In the genomic region with DNA sequence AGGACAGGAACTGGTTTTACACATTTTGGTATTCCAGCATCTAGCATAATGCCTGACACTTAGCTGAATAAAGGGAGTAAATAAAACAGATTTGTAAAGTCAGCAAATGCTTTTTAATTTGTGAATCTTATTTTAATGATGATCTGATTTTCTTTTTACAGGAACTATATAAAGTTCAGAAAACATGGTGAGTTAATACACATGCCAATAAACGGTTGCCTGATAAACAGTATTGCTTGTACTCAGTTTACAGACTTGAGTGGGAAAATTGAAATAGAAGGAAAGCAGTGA, we compare ENCODE assay signal across 8 cellular contexts. TPM values are rescaled to one million over a fixed set of nuclear protein-coding genes. Genes with fewer than 3 reads are reported as not detected.
A peak's percentile ranks its signal among the peaks of the same experiment; 100 is the strongest.
DNase-seq lines count a peak whose midpoint lies in the region; ATAC-seq, FAIRE-seq and TF ChIP-seq lines count a peak whose summit lies in the region.

No MANE protein-coding gene starts in this region.

- ATAC-seq in K562 (no peak), upper lobe of right lung (no peak)

- no peak for TF ChIP-seq RAD21 in K562 (CRISPR knock-in tag; conservative IDR thresholded peaks at IDR 0.05 in 1 of 2, IDR thresholded peaks at IDR 0.05 in 1 of 2)

- H3K4me2 ChIP-seq in K562 (ENCODE audit: insufficient read depth, low read length) (peak overlapping the region; percentile 96), mesenchymal stem cell (ENCODE audit: low read length, poor library complexity, severe bottlenecking) (peak overlapping the region; percentile 96)

- no peaks in the 10 kb centered on the region for H3K9me3 ChIP-seq in left ventricle myocardium inferior (replicated peaks)
- no peaks in the 10 kb centered on the region for H3K9me3 ChIP-seq in K562 (replicated peaks; ENCODE audit: control insufficient read depth, insufficient read depth, low read depth, low read length)
- H3K9me3 ChIP-seq in mesenchymal stem cell (ENCODE audit: control insufficient read depth, low read length) = no peaks in the 10 kb centered on the region
- no peaks in the 10 kb centered on the region for H3K9me3 ChIP-seq in upper lobe of right lung

- no peak overlapping the region for H2BK5ac ChIP-seq in mesenchymal stem cell (ENCODE audit: low read depth, low read length, poor library complexity, severe bottlenecking)

- no peak overlapping the region for H3K23ac ChIP-seq in mesenchymal stem cell (ENCODE audit: low read length in 2 of 2)

- H3K4me3 ChIP-seq in left ventricle myocardium inferior (peak overlapping the region; percentile 80), K562 (peak overlapping the region; percentile 79), mesenchymal stem cell (ENCODE audit: insufficient read depth in 1 of 2, low read depth in 1 of 2, low read length in 2 of 2) (peak overlapping the region in 1 of 2 experiments; percentile 97), upper lobe of right lung (peak overlapping the region; percentile 82)

- TF ChIP-seq EP300 in K562 (IDR thresholded peaks at IDR 0.05; ENCODE audit: low read length) = no peak

- POLR2A ChIA-PET in K562 (lab: Yijun Ruan, JAX) = interaction anchor here (0.6 to 3.1 kb wide), 3 partner anchors 7 to 44 kb away, joined by 3 to 22 read pairs (median 12); no protein-coding TSS in a partner anchor
- POLR2A ChIA-PET in GM10248 (lab: Yijun Ruan, JAX) = no interaction called here

- TF ChIP-seq CTCF in left ventricle myocardium inferior (IDR thresholded peaks at IDR 0.05; ENCODE audit: borderline replicate concordance) (no peak), K562 (IDR thresholded peaks at IDR 0.05 in 2 of 3, conservative IDR thresholded peaks at IDR 0.05 in 1 of 3; ENCODE audit: insufficient read depth in 2 of 3, low read depth in 1 of 3, low read length in 3 of 3) (no peak), upper lobe of right lung (IDR thresholded peaks at IDR 0.05) (no peak), GM10248 (IDR thresholded peaks at IDR 0.05; ENCODE audit: control extremely low read depth, extremely low read depth, low read depth, missing control alignments) (no peak)

- H3K4me1 ChIP-seq in left ventricle myocardium inferior (peaks cover 45% of the 10 kb centered on the region), K562 (replicated peaks in 1 of 2; ENCODE audit: control insufficient read depth in 2 of 2, insufficient read depth in 2 of 2, low read length in 2 of 2) (peaks cover 3% of the 10 kb centered on the region in 2 experiments; a peak in 2 of 5 replicates), mesenchymal stem cell (ENCODE audit: control insufficient read depth, insufficient read depth, low read depth, low read length) (peaks cover 3% of the 10 kb centered on the region), upper lobe of right lung (peaks cover 24% of the 10 kb centered on the region)

- no peak overlapping the region for H2BK120ac ChIP-seq in mesenchymal stem cell (ENCODE audit: low read depth, low read length)

- H2AFZ ChIP-seq in K562 (ENCODE audit: low read depth, low read length) (no peak overlapping the region), mesenchymal stem cell (ENCODE audit: low read depth, low read length) (no peak overlapping the region)

- 5% methylated on average over 1 of the region's 1 CpG for WGBS in K562 (ENCODE audit: insufficient coverage, low coverage, missing lambda C conversion rate)
- WGBS in mesenchymal stem cell = 100% methylated on average over 1 of the region's 1 CpG

- no peak overlapping the region for H3K18ac ChIP-seq in mesenchymal stem cell (ENCODE audit: low read depth in 1 of 2, low read length in 2 of 2)

- H4K8ac ChIP-seq in mesenchymal stem cell (ENCODE audit: low read length) = no peak overlapping the region

- peaks cover 13% of the 10 kb centered on the region for H3K79me1 ChIP-seq in mesenchymal stem cell (replicated peaks; ENCODE audit: low read length, poor library complexity, severe bottlenecking)

- TF ChIP-seq POLR2A in K562 (conservative IDR thresholded peaks at IDR 0.05) = no peak

- H3K27ac ChIP-seq in left ventricle myocardium inferior (replicated peaks) (no peak overlapping the region), K562 (ENCODE audit: extremely low read depth, low read depth, low read length) (peak overlapping the region; percentile 97; the same call in 2 of the 3 replicates), mesenchymal stem cell (ENCODE audit: low read length, poor library complexity, severe bottlenecking) (no peak overlapping the region), upper lobe of right lung (peak overlapping the region; percentile 94)

- peaks cover 37% of the 10 kb centered on the region for H3K79me2 ChIP-seq in K562 (ENCODE audit: control insufficient read depth, insufficient read depth, low read length)

- no peaks in the 10 kb centered on the region for H4K20me1 ChIP-seq in K562 (replicated peaks; ENCODE audit: control insufficient read depth, insufficient read depth, low read length)

- no peak overlapping the region for H3K14ac ChIP-seq in mesenchymal stem cell (ENCODE audit: low read length in 2 of 2)

- peak overlapping the region in 1 of 2 experiments; percentile 98; a peak in 2 of 4 replicates for H3K9ac ChIP-seq in K562 (ENCODE audit: insufficient read depth in 1 of 2, low read depth in 2 of 2, low read length in 2 of 2)
- peak overlapping the region; percentile 98 for H3K9ac ChIP-seq in mesenchymal stem cell (ENCODE audit: low read length)

- intact Hi-C loops in left ventricle myocardium inferior (cut with micrococcal nuclease) = no loop called here
- intact Hi-C loops in cardiac septum (cut with DNase I) = no loop called here
- intact Hi-C loops in K562 (cut with micrococcal nuclease) = loop anchor here (5.0 kb wide), 1 partner anchor 34 kb away; the partner anchor contains the start of gene HYKK
- intact Hi-C loops in upper lobe of right lung (cut with DNase I) = no loop called here

- H2BK12ac ChIP-seq in mesenchymal stem cell (ENCODE audit: low read length in 2 of 2) = no peak overlapping the region

- no peak overlapping the region for H2AK5ac ChIP-seq in mesenchymal stem cell (ENCODE audit: low read length, severe bottlenecking)

- H3K9me1 ChIP-seq in K562 (ENCODE audit: control insufficient read depth, insufficient read depth, low read length) = no peaks in the 10 kb centered on the region

- no peak overlapping the region for H3K4ac ChIP-seq in mesenchymal stem cell (ENCODE audit: low read depth in 1 of 2, low read length in 2 of 2)

- FAIRE-seq in K562 (lab: Jason Lieb, UNC) = no peak
- FAIRE-seq in RCC 7860 (lab: Jason Lieb, UNC) = no peak

- CTCF ChIA-PET in K562 (lab: Yijun Ruan, JAX; ENCODE audit: low intra/inter-chr PET ratio) (no interaction called here), GM10248 (lab: Yijun Ruan, JAX) (interaction anchor here (1.0 to 2.4 kb wide), 3 partner anchors 17 to 20 kb away, joined by 3 to 6 read pairs (median 5); no protein-coding TSS in a partner anchor)

- in situ Hi-C loops in K562 (cut with MboI) = no loop called here

- DNase-seq in left ventricle myocardium inferior (no peak), cardiac septum (ENCODE audit: low spot score) (no peak), K562 (ENCODE audit: extremely low read depth in 1 of 4, low spot score in 3 of 4) (no peak), mesenchymal stem cell (no peak), upper lobe of right lung (no peak), GM10248 (ENCODE audit: extremely low spot score) (no peak), RCC 7860 (ENCODE audit: low spot score) (no peak), AG08396 (ENCODE audit: low spot score) (no peak)

- H2BK15ac ChIP-seq in mesenchymal stem cell (ENCODE audit: low read depth, poor library complexity, severe bottlenecking) = no peak overlapping the region

- no peaks in the 10 kb centered on the region for H3K27me3 ChIP-seq in left ventricle myocardium inferior (ENCODE audit: low read depth)
- H3K27me3 ChIP-seq in K562 (ENCODE audit: control insufficient read depth in 2 of 2, insufficient read depth in 2 of 2, low read length in 2 of 2) = no peaks in the 10 kb centered on the region
- no peaks in the 10 kb centered on the region for H3K27me3 ChIP-seq in mesenchymal stem cell (ENCODE audit: control insufficient read depth in 1 of 2, insufficient read depth in 1 of 2, low read length in 2 of 2)
- H3K27me3 ChIP-seq in upper lobe of right lung = no peaks in the 10 kb centered on the region

- peaks cover 44% of the 10 kb centered on the region for H3K36me3 ChIP-seq in left ventricle myocardium inferior
- peaks cover 52% of the 10 kb centered on the region for H3K36me3 ChIP-seq in K562 (ENCODE audit: control insufficient read depth, insufficient read depth, low read length)
- H3K36me3 ChIP-seq in mesenchymal stem cell (ENCODE audit: control insufficient read depth in 1 of 2, insufficient read depth in 2 of 2, low read depth in 1 of 2, low read length in 2 of 2) = peaks cover 12 to 49% of the 10 kb centered on the region in 2 experiments
- H3K36me3 ChIP-seq in upper lobe of right lung = peaks cover 37% of the 10 kb centered on the region

- no peak overlapping the region for H4K91ac ChIP-seq in mesenchymal stem cell (ENCODE audit: low read length)

- BruUV-seq in K562 (replicated peaks; lab: Mats Ljungman, UMichigan) = no TSS peak

RNA-seq across cellular contexts. Expression of gene PSMA4, which starts 1.4 kb away (rescaled TPM):
- total RNA-seq in left ventricle myocardium inferior (109 TPM), cardiac septum (105 TPM), K562 (2014; rRNA removed) (283 and 304 TPM in 2 replicates), K562 (2014; rRNA removed; fragmentation: Illumina TruSeq; extraction: Trizol) (651 and 732 TPM in 2 replicates), K562 (2015; rRNA removed; fragmentation: Illumina TruSeq; extraction: Trizol) (546 and 601 TPM in 2 replicates), K562 (2021) (388 and 422 TPM in 2 replicates), upper lobe of right lung (112 TPM)
- 58.0 and 114 TPM in 2 replicates for total RNA-seq in K562 (2011; cell fraction: chromatin; rRNA removed; ENCODE audit: low replicate concordance)
- total RNA-seq in K562 (2011; cell fraction: nucleolus; rRNA removed) = 39.9 and 47.4 TPM in 2 replicates
- total RNA-seq in K562 (2011; cell fraction: nucleoplasm; rRNA removed) = 74.1 and 91.9 TPM in 2 replicates
- polyA plus RNA-seq in K562 (2011; rRNA removed) (597 and 814 TPM in 2 replicates), K562 (2014; fragmentation: Illumina TruSeq; extraction: Trizol) (747 and 790 TPM in 2 replicates), K562 (2014; fragmentation: Nextera tagmentation; extraction: Ambion mirVana) (1,000 to 10,000 TPM; 1,794 to 1,857 TPM), K562 (2014; rRNA removed) (531 and 666 TPM in 2 replicates)
- polyA plus RNA-seq in K562 (2011; cell fraction: cytosol; rRNA removed) = 264 and 523 TPM in 2 replicates
- polyA plus RNA-seq in K562 (2011; cell fraction: nucleus; rRNA removed) = 88.8 and 183 TPM in 2 replicates
- polyA plus RNA-seq in K562 (2012) = 425 and 721 TPM in 2 replicates
- polyA minus RNA-seq in K562 (2011; rRNA and poly(A)+ RNA removed) = 349 and 359 TPM in 2 replicates
- 71.4 and 113 TPM in 2 replicates for polyA minus RNA-seq in K562 (2011; cell fraction: cytosol; rRNA and poly(A)+ RNA removed)
- polyA minus RNA-seq in K562 (2011; cell fraction: nucleus; rRNA and poly(A)+ RNA removed) = 40.5 and 68.0 TPM in 2 replicates
- polyA plus RNA-seq in mesenchymal stem cell (2013, experiment 1 of 2) = 500 TPM
- 505 TPM for polyA plus RNA-seq in mesenchymal stem cell (2013, experiment 2 of 2)

RNA-seq across cellular contexts. Expression of gene CHRNA5, which starts 23.6 kb away (rescaled TPM):
- 2.2 TPM for total RNA-seq in left ventricle myocardium inferior
- 2.0 TPM for total RNA-seq in cardiac septum
- total RNA-seq in K562 (2011; cell fraction: chromatin; rRNA removed; ENCODE audit: low replicate concordance) = 9.5 and 17.7 TPM in 2 replicates
- 5.2 and 8.6 TPM in 2 replicates for total RNA-seq in K562 (2011; cell fraction: nucleolus; rRNA removed)
- 8.6 and 12.1 TPM in 2 replicates for total RNA-seq in K562 (2011; cell fraction: nucleoplasm; rRNA removed)
- 6.0 and 6.5 TPM in 2 replicates for total RNA-seq in K562 (2014; rRNA removed)
- total RNA-seq in K562 (2014; rRNA removed; fragmentation: Illumina TruSeq; extraction: Trizol) = 16.1 and 17.3 TPM in 2 replicates
- 8.0 and 11.0 TPM in 2 replicates for total RNA-seq in K562 (2015; rRNA removed; fragmentation: Illumina TruSeq; extraction: Trizol)
- 13.4 and 14.9 TPM in 2 replicates for total RNA-seq in K562 (2021)
- polyA plus RNA-seq in K562 (2011; rRNA removed) = 6.1 and 13.6 TPM in 2 replicates
- polyA plus RNA-seq in K562 (2011; cell fraction: cytosol; rRNA removed) = 2.1 and 3.9 TPM in 2 replicates
- polyA plus RNA-seq in K562 (2011; cell fraction: nucleus; rRNA removed) = 1.9 and 2.2 TPM in 2 replicates
- polyA plus RNA-seq in K562 (2012) = 7.2 and 12.4 TPM in 2 replicates
- 11.4 and 12.4 TPM in 2 replicates for polyA plus RNA-seq in K562 (2014; fragmentation: Illumina TruSeq; extraction: Trizol)
- polyA plus RNA-seq in K562 (2014; fragmentation: Nextera tagmentation; extraction: Ambion mirVana) = 1 to 10 TPM; 2.8 to 3.4 TPM
- 7.1 and 11.7 TPM in 2 replicates for polyA plus RNA-seq in K562 (2014; rRNA removed)
- polyA minus RNA-seq in K562 (2011; rRNA and poly(A)+ RNA removed) = 5.6 and 12.7 TPM in 2 replicates
- 2.1 and 4.4 TPM in 2 replicates for polyA minus RNA-seq in K562 (2011; cell fraction: cytosol; rRNA and poly(A)+ RNA removed)
- polyA minus RNA-seq in K562 (2011; cell fraction: nucleus; rRNA and poly(A)+ RNA removed) = 1.1 and 1.3 TPM in 2 replicates
- 0.94 TPM for polyA plus RNA-seq in mesenchymal stem cell (2013, experiment 1 of 2)
- 0.64 TPM for polyA plus RNA-seq in mesenchymal stem cell (2013, experiment 2 of 2)
- total RNA-seq in upper lobe of right lung = 1.2 TPM

RNA-seq across cellular contexts. Expression of gene HYKK, which starts 34.3 kb away (rescaled TPM):
- total RNA-seq in left ventricle myocardium inferior = 6.9 TPM
- 5.1 TPM for total RNA-seq in cardiac septum
- total RNA-seq in K562 (2011; cell fraction: chromatin; rRNA removed; ENCODE audit: low replicate concordance) = 6.2 and 7.6 TPM in 2 replicates
- 2.9 and 3.7 TPM in 2 replicates for total RNA-seq in K562 (2011; cell fraction: nucleolus; rRNA removed)
- 4.3 and 8.2 TPM in 2 replicates for total RNA-seq in K562 (2011; cell fraction: nucleoplasm; rRNA removed)
- 1.9 and 4.8 TPM in 2 replicates for total RNA-seq in K562 (2014; rRNA removed)
- total RNA-seq in K562 (2014; rRNA removed; fragmentation: Illumina TruSeq; extraction: Trizol) = 5.0 and 6.8 TPM in 2 replicates
- total RNA-seq in K562 (2015; rRNA removed; fragmentation: Illumina TruSeq; extraction: Trizol) = 4.0 and 4.3 TPM in 2 replicates
- total RNA-seq in K562 (2021) = 3.5 and 3.9 TPM in 2 replicates
- 4.5 and 6.1 TPM in 2 replicates for polyA plus RNA-seq in K562 (2011; rRNA removed)
- polyA plus RNA-seq in K562 (2011; cell fraction: cytosol; rRNA removed) = 2.9 and 4.6 TPM in 2 replicates
- polyA plus RNA-seq in K562 (2011; cell fraction: nucleus; rRNA removed) = 4.0 and 4.4 TPM in 2 replicates
- polyA plus RNA-seq in K562 (2012) = 2.4 and 3.8 TPM in 2 replicates
- polyA plus RNA-seq in K562 (2014; fragmentation: Illumina TruSeq; extraction: Trizol) = 5.7 TPM in 2 replicates
- polyA plus RNA-seq in K562 (2014; fragmentation: Nextera tagmentation; extraction: Ambion mirVana) = 1 to 10 TPM; 3.0 to 3.1 TPM
- 3.5 and 5.1 TPM in 2 replicates for polyA plus RNA-seq in K562 (2014; rRNA removed)
- 5.3 and 5.8 TPM in 2 replicates for polyA minus RNA-seq in K562 (2011; rRNA and poly(A)+ RNA removed)
- 2.5 and 2.7 TPM in 2 replicates for polyA minus RNA-seq in K562 (2011; cell fraction: cytosol; rRNA and poly(A)+ RNA removed)
- polyA minus RNA-seq in K562 (2011; cell fraction: nucleus; rRNA and poly(A)+ RNA removed) = 1.9 and 3.0 TPM in 2 replicates
- polyA plus RNA-seq in mesenchymal stem cell (2013, experiment 1 of 2) = 1.6 TPM
- 2.0 TPM for polyA plus RNA-seq in mesenchymal stem cell (2013, experiment 2 of 2)
- 4.1 TPM for total RNA-seq in upper lobe of right lung

Comparison
In these comparisons a context has a peak if more than half of its experiments do, and no peak if none do; other contexts are left out.
1. H3K27ac ChIP-seq: peak in K562 (single experiment) and upper lobe of right lung (single experiment); none in left ventricle myocardium inferior (single experiment) and mesenchymal stem cell (single experiment).